1 cellular context compared by ENCODE assay signal in the genomic region with DNA sequence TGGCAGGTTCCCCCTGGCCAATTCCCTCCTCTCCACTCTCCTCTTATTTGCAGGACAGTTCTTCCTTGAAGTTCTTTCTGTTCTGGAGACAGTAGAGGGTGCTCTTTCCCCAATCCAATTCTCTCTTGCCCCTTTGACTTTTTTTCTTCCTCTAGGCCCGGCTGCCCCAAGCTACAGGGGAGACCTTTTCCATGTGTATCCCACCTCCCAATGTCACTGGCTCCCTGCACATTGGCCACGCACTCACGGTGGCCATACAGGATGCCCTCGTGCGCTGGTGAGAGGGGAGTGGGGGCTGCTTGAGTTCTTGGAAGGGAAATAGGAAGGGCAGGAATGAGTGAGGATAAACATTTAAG.
TF ChIP-seq lines count a peak whose summit lies in the region.

No MANE protein-coding gene starts in this region.

TF ChIP-seq in GM23338, 12 proteins besides CTCF, POLR2A, EP300 and RAD21 (continued from another document):
- TF ChIP-seq REST (IDR thresholded peaks at IDR 0.05; ENCODE audit: unreplicated experiment): no peak
